ENCODE assay signal across 2 cellular contexts in genomic region chr14:21505009-21505553, GRCh38.
TF ChIP-seq lines count a peak whose summit lies in the region.

No MANE protein-coding gene starts in this region.

TF ChIP-seq in HepG2, 621 proteins besides CTCF, POLR2A, EP300 and RAD21:
- TF ChIP-seq RAD51 (IDR thresholded peaks at IDR 0.05; ENCODE audit: borderline replicate concordance) (no peak), RBFOX2 (IDR thresholded peaks at IDR 0.05; ENCODE audit: low read depth, low read length) (0 out of 2 replicates have a peak, but pooled peaks have one; percentile 38), POLR2G (IDR thresholded peaks at IDR 0.05; ENCODE audit: low read depth, low read length) (peak; percentile 12; the same call in 1 of the 2 replicates)

TF ChIP-seq in HEK293T, 16 proteins besides CTCF, POLR2A, EP300 and RAD21:
- TF ChIP-seq HDGF (IDR thresholded peaks at IDR 0.05; ENCODE audit: borderline replicate concordance) (no peak), FOXA1 (IDR thresholded peaks at IDR 0.05) (no peak), SUZ12 (IDR thresholded peaks at IDR 0.05) (no peak), LEF1 (IDR thresholded peaks at IDR 0.05; ENCODE audit: borderline replicate concordance) (no peak), TARDBP (IDR thresholded peaks at IDR 0.05) (no peak), PKNOX1 (IDR thresholded peaks at IDR 0.05) (no peak), FOXM1 (IDR thresholded peaks at IDR 0.05; ENCODE audit: borderline replicate concordance) (no peak), CTBP1 (IDR thresholded peaks at IDR 0.05; ENCODE audit: borderline replicate concordance) (no peak), L3MBTL2 (conservative IDR thresholded peaks at IDR 0.05) (no peak), NFRKB (IDR thresholded peaks at IDR 0.05) (no peak), ARNT (IDR thresholded peaks at IDR 0.05) (no peak), FOXK2 (IDR thresholded peaks at IDR 0.05) (no peak), ZNF384 (IDR thresholded peaks at IDR 0.05) (no peak), SP1 (IDR thresholded peaks at IDR 0.05) (no peak), BHLHE40 (IDR thresholded peaks at IDR 0.05; ENCODE audit: borderline replicate concordance) (no peak), ELF4 (IDR thresholded peaks at IDR 0.05) (no peak)
